In genomic region chr17:34389343-34389742, GRCh38 we compare ENCODE assay signal across 34 cellular contexts. TPM values are rescaled to one million over a fixed set of nuclear protein-coding genes. Genes with fewer than 3 reads are reported as not detected.
DNase-seq lines count a peak whose midpoint lies in the region; ATAC-seq and TF ChIP-seq lines count a peak whose summit lies in the region.
"Had no signal": no experiment of that assay in that cellular context is flagged by ENCODE, and none has a peak within 500 bp of the region (broad histone marks: within the 10 kb centered on the region; RNA-seq: fewer than 3 reads in every experiment).

No MANE protein-coding gene starts in this region.

- H3K23ac ChIP-seq in H9 (ENCODE audit: insufficient read length, low read depth, low read length): no peak overlapping the region

- H3K79me2 ChIP-seq in DND-41 (ENCODE audit: insufficient read depth, low read length) (no peaks in the 10 kb centered on the region), H9 (ENCODE audit: insufficient read depth, low read length) (no peaks in the 10 kb centered on the region)

- H3K4me3 ChIP-seq in DND-41 (ENCODE audit: low read depth in 1 of 2, low read length in 2 of 2): peak overlapping the region in 1 of 2 experiments; percentile 18; a peak in 1 of 4 replicates
- H3K4me3 ChIP-seq in endodermal cell (ENCODE audit: low read length): no peak overlapping the region
- H3K4me3 ChIP-seq: adrenal gland, gastroesophageal sphincter, HAP-1, right lobe of liver, testis, uterus had no signal

- no peaks in the 10 kb centered on the region for H3K9me3 ChIP-seq in DND-41 (ENCODE audit: insufficient read depth, low read length, severe bottlenecking)
- no peaks in the 10 kb centered on the region for H3K9me3 ChIP-seq in H9 (ENCODE audit: control insufficient read depth, low read depth, low read length)
- no peaks in the 10 kb centered on the region for H3K9me3 ChIP-seq in endodermal cell (ENCODE audit: control insufficient read depth, low read length)
- H3K9me3 ChIP-seq: adrenal gland, gastroesophageal sphincter, HAP-1, right lobe of liver, testis, uterus had no signal

- no peak overlapping the region for H2BK12ac ChIP-seq in H9 (ENCODE audit: insufficient read length, low read depth, low read length)

- peak; percentile 89 for ATAC-seq in DND-41 (ENCODE audit: insufficient read depth, low read depth)
- no peak for ATAC-seq in GM21447 (IDR thresholded peaks at IDR 0.05; ENCODE audit: unreplicated experiment)
- ATAC-seq: activated CD4-positive, CD25-positive, alpha-beta regulatory T cell treated with anti-CD3 and anti-CD28 coated beads, Interleukin-2, amount 50 U/mL, for 24 hours; gastroesophageal sphincter; left lobe of liver; right lobe of liver; T-cell had no signal

- H3K4me1 Mint-ChIP-seq in H9 (peaks cover 6 to 8% of the 10 kb centered on the region in 2 experiments; a peak in 3 of 4 replicates), endodermal cell (peaks cover 4% of the 10 kb centered on the region)
- H3K4me1 Mint-ChIP-seq in activated CD4-positive, alpha-beta memory T cell treated with anti-CD3 and anti-CD28 coated beads for 36 hours (ENCODE audit: low read depth): peaks cover 5% of the 10 kb centered on the region

- intact Hi-C loops in activated CD4-positive, alpha-beta memory T cell treated with anti-CD3 and anti-CD28 coated beads for 36 hours (cut with micrococcal nuclease): no loop called here

- no peak overlapping the region for H2BK20ac ChIP-seq in H9 (ENCODE audit: low read depth, low read length, poor library complexity, severe bottlenecking)

- POLR2A ChIA-PET in activated CD4-positive, alpha-beta memory T cell treated with anti-CD3 and anti-CD28 coated beads for 36 hours (lab: Charles Lee): no interaction called here

- no peak overlapping the region for H3T11ph ChIP-seq in H9 (ENCODE audit: low read length)

- H4K5ac ChIP-seq in H9 (ENCODE audit: insufficient read length, low read depth, low read length): no peak overlapping the region

- H3K27ac Mint-ChIP-seq in H9 (no peak overlapping the region), endodermal cell (no peak overlapping the region)
- no peak overlapping the region for H3K27ac Mint-ChIP-seq in activated CD4-positive, alpha-beta memory T cell treated with anti-CD3 and anti-CD28 coated beads for 36 hours
- H3K27ac Mint-ChIP-seq: brain, IgD-negative memory B cell, memory B cell, progenitor cell of endocrine pancreas, T-cell had no signal

- no peak overlapping the region for H3K18ac ChIP-seq in H9 (ENCODE audit: insufficient read length, low read depth, low read length)

- H3K4me1 ChIP-seq in DND-41 (ENCODE audit: insufficient read depth, low read length): peaks cover 81% of the 10 kb centered on the region
- no peaks in the 10 kb centered on the region for H3K4me1 ChIP-seq in H9 (ENCODE audit: insufficient read depth, low read length)
- H3K4me1 ChIP-seq in endodermal cell (ENCODE audit: control insufficient read depth, insufficient read depth, low read length): no peaks in the 10 kb centered on the region
- H3K4me1 ChIP-seq: adrenal gland, gastroesophageal sphincter, HAP-1, right lobe of liver, testis, uterus had no signal

- H3K4me2 ChIP-seq in DND-41 (ENCODE audit: insufficient read depth, low read length) (peak overlapping the region; percentile 50), H9 (ENCODE audit: insufficient read depth, insufficient read length, low read length) (no peak overlapping the region)

- no peak overlapping the region for H4K91ac ChIP-seq in H9 (ENCODE audit: insufficient read length, low read depth, low read length)

- no peaks in the 10 kb centered on the region for H4K20me1 ChIP-seq in DND-41 (ENCODE audit: insufficient read depth, low read length)
- no peaks in the 10 kb centered on the region for H4K20me1 ChIP-seq in H9 (ENCODE audit: control insufficient read depth, insufficient read depth, insufficient read length)

- no peaks in the 10 kb centered on the region for H3K9me3 Mint-ChIP-seq in H9
- no peaks in the 10 kb centered on the region for H3K9me3 Mint-ChIP-seq in activated CD4-positive, alpha-beta memory T cell treated with anti-CD3 and anti-CD28 coated beads for 36 hours
- no peaks in the 10 kb centered on the region for H3K9me3 Mint-ChIP-seq in endodermal cell
- H3K9me3 Mint-ChIP-seq: brain, CD14-positive monocyte, IgD-negative memory B cell, immature natural killer cell, memory B cell, T-cell had no signal

- H3K4me3 Mint-ChIP-seq in H9: no peak overlapping the region; a peak in 1 of 5 replicates
- no peak overlapping the region for H3K4me3 Mint-ChIP-seq in activated CD4-positive, alpha-beta memory T cell treated with anti-CD3 and anti-CD28 coated beads for 36 hours
- no peak overlapping the region for H3K4me3 Mint-ChIP-seq in endodermal cell
- H3K4me3 Mint-ChIP-seq: brain, IgD-negative memory B cell, immature natural killer cell, memory B cell, T-cell had no signal

- WGBS in H9 (ENCODE audit: extremely low coverage, insufficient read length, low lambda C conversion rate): no CpG with 5 or more reads among the region's 5 CpGs
- 88 to 92% methylated on average over 2 to 4 of the region's 5 CpGs for WGBS in endodermal cell (ENCODE audit: insufficient coverage in 1 of 2, insufficient read length in 1 of 2), 2 experiments

- no peaks in the 10 kb centered on the region for H3K23me2 ChIP-seq in H9 (ENCODE audit: insufficient read length, low read depth, low read length, poor library complexity, severe bottlenecking)

- CTCF ChIA-PET in activated CD4-positive, alpha-beta memory T cell treated with anti-CD3 and anti-CD28 coated beads for 36 hours (lab: Charles Lee): interaction anchor here (1.1 to 2.7 kb wide), 3 partner anchors 18 to 188 kb away, joined by 3 to 13 read pairs (median 3); partner anchors contain the start of gene CCL1

- H2BK15ac ChIP-seq in H9 (ENCODE audit: low read depth, low read length): no peak overlapping the region

- H2AK5ac ChIP-seq in H9 (ENCODE audit: insufficient read length, low read length): no peak overlapping the region

- H3K14ac ChIP-seq in H9 (ENCODE audit: insufficient read depth, low read length): no peak overlapping the region; the same call in 1 of the 2 replicates

- DNase-seq in DND-41 (peak; percentile 82), H9 (peak; percentile 17), endodermal cell (peak; percentile 27), hypothalamus (lab: John Stamatoyannopoulos, UW) (no peak), GOT3 (lab: John Stamatoyannopoulos, UW) (no peak)
- peak; percentile 18 for DNase-seq in activated CD4-positive, alpha-beta memory T cell treated with anti-CD3 and anti-CD28 coated beads for 36 hours
- DNase-seq: activated gamma-delta T cell; adrenal gland; cerebellar nuclear complex; hippocampal formation; immature natural killer cell; NCI-H2029; NCI-H524 treated with DMSO at 0.1 percent for 48 hours; right lobe of liver; stimulated activated CD4-positive, alpha-beta T cell treated with anti-CD3 and anti-CD28 coated beads, Interleukin-2, amount 100 ng/mL, for 48 hours; stimulated activated naive CD4-positive, alpha-beta T cell; T-cell; testis; uterus had no signal

- no peaks in the 10 kb centered on the region for H3K27me3 ChIP-seq in DND-41 (ENCODE audit: insufficient read depth, low read length, poor library complexity)
- H3K27me3 ChIP-seq in H9 (ENCODE audit: insufficient read depth, low read length): no peaks in the 10 kb centered on the region
- no peaks in the 10 kb centered on the region for H3K27me3 ChIP-seq in endodermal cell (ENCODE audit: control insufficient read depth, insufficient read depth, low read length, poor library complexity, severe bottlenecking)
- H3K27me3 ChIP-seq: right lobe of liver, testis, uterus had no signal

- no peak overlapping the region for H3K56ac ChIP-seq in H9 (ENCODE audit: insufficient read length, low read depth, low read length)

- H2AFZ ChIP-seq in DND-41 (ENCODE audit: low read depth, low read length) (no peak overlapping the region), H9 (ENCODE audit: low read length) (no peak overlapping the region)

- no peak for TF ChIP-seq CTCF in DND-41 (IDR thresholded peaks at IDR 0.05; ENCODE audit: borderline replicate concordance, extremely low read depth, low read length, poor library complexity, severe bottlenecking)
- no peak for TF ChIP-seq CTCF in H9 (conservative IDR thresholded peaks at IDR 0.05)
- TF ChIP-seq CTCF in endodermal cell (conservative IDR thresholded peaks at IDR 0.05): no peak

- H2BK5ac ChIP-seq in H9 (ENCODE audit: insufficient read length, low read length): no peak overlapping the region

- H3K4ac ChIP-seq in H9 (ENCODE audit: low read depth, low read length): no peak overlapping the region

- H3K27me3 Mint-ChIP-seq in H9 (ENCODE audit: low read depth) (peaks cover 17% of the 10 kb centered on the region), endodermal cell (ENCODE audit: insufficient read depth) (peaks cover 13% of the 10 kb centered on the region)
- peaks cover 26% of the 10 kb centered on the region for H3K27me3 Mint-ChIP-seq in activated CD4-positive, alpha-beta memory T cell treated with anti-CD3 and anti-CD28 coated beads for 36 hours

- H3K36me3 Mint-ChIP-seq in H9 (ENCODE audit: insufficient read depth in 1 of 3, low read depth in 3 of 3) (no peaks in the 10 kb centered on the region), endodermal cell (ENCODE audit: low read depth) (no peaks in the 10 kb centered on the region)
- no peaks in the 10 kb centered on the region for H3K36me3 Mint-ChIP-seq in activated CD4-positive, alpha-beta memory T cell treated with anti-CD3 and anti-CD28 coated beads for 36 hours
- H3K36me3 Mint-ChIP-seq: brain, CD14-positive monocyte, IgD-negative memory B cell, immature natural killer cell, memory B cell, T-cell had no signal

- peak overlapping the region; percentile 84 for H3K27ac ChIP-seq in DND-41 (ENCODE audit: low read length)
- no peak overlapping the region for H3K27ac ChIP-seq in H9 (ENCODE audit: insufficient read length, low read depth, low read length)
- H3K27ac ChIP-seq in endodermal cell (ENCODE audit: low read depth, low read length): no peak overlapping the region
- H3K27ac ChIP-seq: adrenal gland, gastroesophageal sphincter, right lobe of liver, testis, uterus had no signal

- H3K9ac ChIP-seq in DND-41 (ENCODE audit: low read depth, low read length) (peak overlapping the region; percentile 35), H9 (ENCODE audit: extremely low read depth, insufficient read length, low read length) (no peak overlapping the region), endodermal cell (ENCODE audit: extremely low read depth, low read length, poor library complexity, severe bottlenecking) (no peak overlapping the region)

- no peak overlapping the region for H4K8ac ChIP-seq in H9 (replicated peaks; ENCODE audit: insufficient read length, low read depth, low read length)

- no peaks in the 10 kb centered on the region for H3K79me1 ChIP-seq in H9 (ENCODE audit: insufficient read depth, low read depth, low read length, poor library complexity, severe bottlenecking)

- H3K36me3 ChIP-seq in DND-41 (ENCODE audit: insufficient read depth, low read length) (no peaks in the 10 kb centered on the region), endodermal cell (ENCODE audit: control insufficient read depth, insufficient read depth, low read length) (no peaks in the 10 kb centered on the region)
- H3K36me3 ChIP-seq: adrenal gland, gastroesophageal sphincter, HAP-1, right lobe of liver, uterus had no signal

- H2BK120ac ChIP-seq in H9 (ENCODE audit: low read depth, low read length, poor library complexity, severe bottlenecking): no peak overlapping the region

RNA-seq across cellular contexts. Expression of gene CCL1, which starts 26.3 kb away (rescaled TPM):
- total RNA-seq in H9 (2021): not detected in 2 replicates
- total RNA-seq in activated CD4-positive, alpha-beta memory T cell treated with anti-CD3 and anti-CD28 coated beads for 36 hours: under 1 TPM; 0.44 to 0.67 TPM
- not detected for total RNA-seq in endodermal cell
- not detected for polyA plus RNA-seq in endodermal cell (2013, experiment 1 of 2)
- polyA plus RNA-seq in endodermal cell (2013, experiment 2 of 2): not detected
- total RNA-seq: adrenal gland, Daoy, endothelial cell of umbilical vein, fibroblast of lung, gastroesophageal sphincter, left lobe of liver, MCF 10A, progenitor cell of endocrine pancreas, right lobe of liver, SK-MEL-5, T-cell, uterus had no signal
- polyA plus RNA-seq: adrenal gland, CD14-positive monocyte, endothelial cell of umbilical vein, fibroblast of lung, IgD-negative memory B cell, immature natural killer cell had no signal

RNA-seq across cellular contexts. Expression of gene CCL13, which starts 33.1 kb away (rescaled TPM):
- total RNA-seq in H9 (2021) (not detected in 2 replicates), endodermal cell (not detected)
- total RNA-seq in activated CD4-positive, alpha-beta memory T cell treated with anti-CD3 and anti-CD28 coated beads for 36 hours: not detected
- not detected for polyA plus RNA-seq in endodermal cell (2013, experiment 1 of 2)
- not detected for polyA plus RNA-seq in endodermal cell (2013, experiment 2 of 2)
- total RNA-seq: Daoy, endothelial cell of umbilical vein, fibroblast of lung, left lobe of liver, MCF 10A, progenitor cell of endocrine pancreas, SK-MEL-5, T-cell, testis had no signal
- polyA plus RNA-seq: CD14-positive monocyte, endothelial cell of umbilical vein, IgD-negative memory B cell, immature natural killer cell had no signal

Comparison
In these comparisons a context has a peak if more than half of its experiments do, and no peak if none do; other contexts are left out.
1. DNase-seq: peak in DND-41 (single experiment), H9 (single experiment), activated CD4-positive, alpha-beta memory T cell treated with anti-CD3 and anti-CD28 coated beads for 36 hours (single experiment) and endodermal cell (single experiment); none in hypothalamus (0 of 51) and GOT3 (single experiment).